ENCODE assay signal across 8 cellular contexts in the genomic region with DNA sequence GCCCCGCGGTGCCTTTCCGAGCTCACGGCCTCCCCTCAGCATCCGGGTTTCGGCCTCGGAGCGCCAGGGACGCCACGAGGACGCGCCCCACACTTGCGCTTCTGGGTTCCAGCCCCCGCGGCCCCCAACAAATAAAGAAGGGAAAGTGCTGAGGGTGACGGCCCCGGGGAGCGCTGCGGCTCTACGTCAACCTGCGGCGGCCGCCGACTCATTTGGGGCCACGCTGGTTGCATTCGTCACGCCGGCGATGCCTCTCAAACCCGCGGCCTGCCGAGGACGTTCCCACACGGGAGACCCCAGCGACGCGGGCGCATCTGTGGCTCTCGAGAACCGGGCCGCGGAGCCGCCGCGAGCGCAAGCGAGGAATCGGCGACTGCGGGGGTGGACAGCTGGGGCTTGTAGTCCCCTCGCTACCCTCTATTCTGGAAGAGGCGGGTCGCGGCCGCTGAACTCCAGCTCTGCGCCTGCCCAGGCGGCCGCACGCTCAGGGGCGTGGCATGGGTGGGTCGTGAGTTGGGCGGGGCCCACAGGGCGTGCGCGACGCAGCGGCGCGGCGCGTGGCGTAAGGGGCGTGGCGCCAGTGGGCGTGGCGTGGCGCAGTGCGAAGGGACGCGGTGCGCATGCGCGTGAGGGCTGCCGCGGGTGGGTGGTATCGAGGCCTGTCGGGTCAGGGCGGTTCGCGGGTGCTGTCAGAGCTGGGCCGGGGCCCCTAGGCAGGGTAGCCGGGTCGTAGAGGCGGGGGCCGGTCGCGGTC. TPM values are rescaled to one million over a fixed set of nuclear protein-coding genes. Genes with fewer than 3 reads are reported as not detected.
DNase-seq lines count a peak whose midpoint lies in the region; ATAC-seq and TF ChIP-seq lines count a peak whose summit lies in the region.

A gene with protein sequence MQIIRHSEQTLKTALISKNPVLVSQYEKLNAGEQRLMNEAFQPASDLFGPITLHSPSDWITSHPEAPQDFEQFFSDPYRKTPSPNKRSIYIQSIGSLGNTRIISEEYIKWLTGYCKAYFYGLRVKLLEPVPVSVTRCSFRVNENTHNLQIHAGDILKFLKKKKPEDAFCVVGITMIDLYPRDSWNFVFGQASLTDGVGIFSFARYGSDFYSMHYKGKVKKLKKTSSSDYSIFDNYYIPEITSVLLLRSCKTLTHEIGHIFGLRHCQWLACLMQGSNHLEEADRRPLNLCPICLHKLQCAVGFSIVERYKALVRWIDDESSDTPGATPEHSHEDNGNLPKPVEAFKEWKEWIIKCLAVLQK (plus strand): TSS at position 599 of the 754 bp plus-strand sequence. CDS start 2,145 bp downstream, outside the sequence.

- DNase-seq in AG20443 (ENCODE audit: low spot score) (peak; percentile 98), NCI-H460 (ENCODE audit: extremely low read depth, low read depth) (peak; percentile 90), cerebellar cortex (ENCODE audit: low spot score) (peak; percentile 92), islet precursor cell (peak; percentile 97)
- DNase-seq in activated CD4-positive, CD25-positive, alpha-beta regulatory T cell treated with anti-CD3 and anti-CD28 coated beads, Interleukin-2, amount 50 U/mL, for 72 hours = peak; percentile 100
- DNase-seq in stimulated activated CD4-positive, alpha-beta T cell treated with anti-CD3 and anti-CD28 coated beads, Interleukin-12 subunit alpha, Interleukin-12 subunit beta, amount 100 ng/mL, for 48 hours (ENCODE audit: low read depth in 2 of 3, low spot score in 1 of 3) = peak; percentile 92 to 98 (median 97)

- TF ChIP-seq POLR2A in GM19099 (IDR thresholded peaks at IDR 0.05; ENCODE audit: extremely low read depth, insufficient read length, low read depth) = peak; percentile 90

- ATAC-seq in HG03432 (IDR thresholded peaks at IDR 0.05; ENCODE audit: unreplicated experiment) = peak; percentile 92

RNA-seq across cellular contexts. Expression of the gene that starts here (rescaled TPM):
- total RNA-seq in NCI-H460 (2014; rRNA removed; shearing (Covaris generic)) = 147 and 160 TPM in 2 replicates
- 79.3 and 108 TPM in 2 replicates for polyA plus RNA-seq in NCI-H460 (2014; cell fraction: nucleus; rRNA removed)

Comparison
In these comparisons a context has a peak if more than half of its experiments do, and no peak if none do; other contexts are left out.
1. Peak in every context shown above with its lines: DNase-seq and ATAC-seq.